ENCODE assay signal across 1 cellular context in genomic region chr18:23093772-23094171, GRCh38.
TF ChIP-seq lines count a peak whose summit lies in the region.

No MANE protein-coding gene starts in this region.

TF ChIP-seq in HepG2, 621 proteins besides CTCF, POLR2A, EP300 and RAD21:
- no peak for TF ChIP-seq ZNF260 (CRISPR knock-in tag; IDR thresholded peaks at IDR 0.05; ENCODE audit: borderline replicate concordance, low read depth)
- no peak for TF ChIP-seq CREBL2 (CRISPR knock-in tag; IDR thresholded peaks at IDR 0.05; ENCODE audit: borderline replicate concordance)
- no peak for TF ChIP-seq ZNF224 (CRISPR knock-in tag; IDR thresholded peaks at IDR 0.05)
- TF ChIP-seq FIP1L1 (IDR thresholded peaks at IDR 0.05; ENCODE audit: borderline replicate concordance, insufficient read depth, low read depth, low read length), result no peak
- TF ChIP-seq HMGXB3 (CRISPR knock-in tag; IDR thresholded peaks at IDR 0.05; ENCODE audit: borderline replicate concordance), result no peak
- no peak for TF ChIP-seq ZNF264 (CRISPR knock-in tag; IDR thresholded peaks at IDR 0.05)
- TF ChIP-seq ZNF362 (CRISPR knock-in tag; IDR thresholded peaks at IDR 0.05; ENCODE audit: borderline replicate concordance), result no peak
- no peak for TF ChIP-seq PRDM4 (CRISPR knock-in tag; IDR thresholded peaks at IDR 0.05; ENCODE audit: borderline replicate concordance)
- TF ChIP-seq HNRNPH1 (optimal IDR thresholded peaks at IDR 0.05; ENCODE audit: low read depth, low read length), result no peak
- no peak for TF ChIP-seq KDM4B (CRISPR knock-in tag; IDR thresholded peaks at IDR 0.05)
- no peak for TF ChIP-seq GMEB1 (CRISPR knock-in tag; IDR thresholded peaks at IDR 0.05; ENCODE audit: borderline replicate concordance)
- TF ChIP-seq ZNF891 (CRISPR knock-in tag; IDR thresholded peaks at IDR 0.05), result no peak
- TF ChIP-seq NFATC3 (CRISPR knock-in tag; IDR thresholded peaks at IDR 0.05), result no peak
- TF ChIP-seq ZHX2 (IDR thresholded peaks at IDR 0.05; ENCODE audit: low read depth), result no peak
- no peak for TF ChIP-seq ZHX2 (CRISPR knock-in tag; IDR thresholded peaks at IDR 0.05; ENCODE audit: borderline replicate concordance)
- no peak for TF ChIP-seq SRY (CRISPR knock-in tag; IDR thresholded peaks at IDR 0.05)
- no peak for TF ChIP-seq HNF4A (CRISPR knock-in tag; IDR thresholded peaks at IDR 0.05)
- no peak for TF ChIP-seq RFX1 (IDR thresholded peaks at IDR 0.05)
- no peak for TF ChIP-seq ZNF318 (CRISPR knock-in tag; IDR thresholded peaks at IDR 0.05)
- no peak for TF ChIP-seq ZNF276 (CRISPR knock-in tag; IDR thresholded peaks at IDR 0.05; ENCODE audit: low read depth)
- TF ChIP-seq TAF15 (IDR thresholded peaks at IDR 0.05; ENCODE audit: low read depth, low read length, poor library complexity, severe bottlenecking), result no peak
